In genomic region chr3:158802399-158803023, GRCh38 we compare ENCODE assay signal across 8 cellular contexts. TPM values are rescaled to one million over a fixed set of nuclear protein-coding genes. Genes with fewer than 3 reads are reported as not detected.
DNase-seq lines count a peak whose midpoint lies in the region; ATAC-seq and TF ChIP-seq lines count a peak whose summit lies in the region.

No MANE protein-coding gene starts in this region.

- dilution Hi-C loops in IMR-90 (cut with HindIII; ENCODE audit: low sequenced_read_pairs, unreplicated experiment): no loop called here

- no peaks in the 10 kb centered on the region for H4K20me1 ChIP-seq in IMR-90 (ENCODE audit: insufficient read depth, low read length)

- peaks cover 10% of the 10 kb centered on the region for H3K36me3 Mint-ChIP-seq in activated CD4-positive, alpha-beta memory T cell treated with anti-CD3 and anti-CD28 coated beads, Interleukin-2, amount 10 ng/mL, durations not matched to agents 7 days and 5 days (ENCODE audit: low read depth)
- H3K36me3 Mint-ChIP-seq in glutamatergic neuron (ENCODE audit: unreplicated experiment): no peaks in the 10 kb centered on the region

- H3K4ac ChIP-seq in IMR-90 (ENCODE audit: low read depth, low read length): peak overlapping the region; percentile 94

- intact Hi-C loops in IMR-90 (cut with micrococcal nuclease): no loop called here

- H4K5ac ChIP-seq in IMR-90 (ENCODE audit: low read depth, low read length): peak overlapping the region; percentile 60

- peak overlapping the region; percentile 66; the same call in 1 of the 2 replicates for H3K56ac ChIP-seq in IMR-90 (ENCODE audit: extremely low read depth, insufficient read depth, low read length)

- H3K9ac ChIP-seq in IMR-90 (ENCODE audit: low read depth, low read length): peak overlapping the region; percentile 76

- peak overlapping the region; percentile 90 for H3K23ac ChIP-seq in IMR-90 (ENCODE audit: low read depth, low read length)

- H4K91ac ChIP-seq in IMR-90 (ENCODE audit: insufficient read depth, low read depth, low read length): peak overlapping the region; percentile 37; the same call in 1 of the 2 replicates

- POLR2A ChIA-PET in IMR-90 (lab: Charles Lee; ENCODE audit: unreplicated experiment): interaction anchor here (0.6 kb wide), 1 partner anchor 13 kb away, joined by 5 read pairs; no protein-coding TSS in a partner anchor
- POLR2A ChIA-PET in activated CD4-positive, alpha-beta memory T cell treated with anti-CD3 and anti-CD28 coated beads, Interleukin-2, amount 10 ng/mL, durations not matched to agents 7 days and 5 days (lab: Charles Lee): interaction anchor here (0.8 to 2.2 kb wide), 8 partner anchors 8 to 1627 kb away, joined by 3 to 13 read pairs (median 4); no protein-coding TSS in a partner anchor

- H3K4me3 Mint-ChIP-seq in activated CD4-positive, alpha-beta memory T cell treated with anti-CD3 and anti-CD28 coated beads, Interleukin-2, amount 10 ng/mL, durations not matched to agents 7 days and 5 days: peak overlapping the region; percentile 84
- peak overlapping the region; percentile 82 for H3K4me3 Mint-ChIP-seq in glutamatergic neuron (ENCODE audit: unreplicated experiment)

- peaks cover 2% of the 10 kb centered on the region; the same call in 1 of the 2 replicates for H3K4me1 ChIP-seq in IMR-90 (ENCODE audit: control insufficient read depth, insufficient read depth, low read length)

- WGBS in IMR-90 (ENCODE audit: extremely low coverage in 2 of 2, insufficient read length in 1 of 2), 2 experiments: 2% methylated on average over 9 of the region's 23 CpGs; no CpG with 5 or more reads in 1 of the 2 experiments

- H3K4me1 Mint-ChIP-seq in activated CD4-positive, alpha-beta memory T cell treated with anti-CD3 and anti-CD28 coated beads, Interleukin-2, amount 10 ng/mL, durations not matched to agents 7 days and 5 days: peaks cover 25% of the 10 kb centered on the region
- peaks cover 7% of the 10 kb centered on the region for H3K4me1 Mint-ChIP-seq in glutamatergic neuron (ENCODE audit: low read depth, unreplicated experiment)

- peak overlapping the region; percentile 81 to 90 for H4K8ac ChIP-seq in IMR-90 (ENCODE audit: low read depth in 2 of 2, low read length in 2 of 2)

- H2AK5ac ChIP-seq in IMR-90 (ENCODE audit: low read depth, low read length): 0 out of 2 replicates have a peak overlapping the region, but pooled peaks have one; percentile 4

- no peak overlapping the region; the same call in 1 of the 2 replicates for H3K18ac ChIP-seq in IMR-90 (ENCODE audit: low read depth, low read length)

- peak overlapping the region; percentile 93 for H3K4me2 ChIP-seq in IMR-90 (ENCODE audit: low read depth, low read length)

- in situ Hi-C loops in IMR-90 (cut with MboI; ENCODE audit: low sequenced_read_pairs): no loop called here

- no peaks in the 10 kb centered on the region for H3K9me3 ChIP-seq in IMR-90 (ENCODE audit: control insufficient read depth, insufficient read depth, low read length)

- TSS peak; percentile 56 for BruUV-seq in IMR-90 (replicated peaks; lab: Mats Ljungman, UMichigan)

- H3K4me3 ChIP-seq in IMR-90 (ENCODE audit: insufficient read depth, low read depth, low read length): peak overlapping the region; percentile 68

- ATAC-seq in GM21529 (IDR thresholded peaks at IDR 0.05; ENCODE audit: unreplicated experiment) (peak; percentile 38), IMR-90 (ENCODE audit: low read depth) (peak; percentile 13)

- TF ChIP-seq POLR2A in IMR-90 (IDR thresholded peaks at IDR 0.05; ENCODE audit: low read depth, low read length): no peak

- no peak for TF ChIP-seq CTCF in IMR-90 (conservative IDR thresholded peaks at IDR 0.05; ENCODE audit: low read depth, low read length)
- no peak for TF ChIP-seq CTCF in glutamatergic neuron (IDR thresholded peaks at IDR 0.05; ENCODE audit: partially characterized antibody, unreplicated experiment)

- peaks cover 1% of the 10 kb centered on the region; the same call in 1 of the 2 replicates for H3K36me3 ChIP-seq in IMR-90 (ENCODE audit: control insufficient read depth, insufficient read depth, low read length)

- no peak for TF ChIP-seq RAD21 in IMR-90 (IDR thresholded peaks at IDR 0.05; ENCODE audit: low read length)

- H2BK5ac ChIP-seq in IMR-90 (ENCODE audit: low read depth, low read length, poor library complexity, severe bottlenecking): peak overlapping the region; percentile 12

- H2AK9ac ChIP-seq in IMR-90 (replicated peaks; ENCODE audit: low read depth, low read length, poor library complexity): no peak overlapping the region

- H3K9me1 ChIP-seq in IMR-90 (ENCODE audit: insufficient read depth, low read length): no peaks in the 10 kb centered on the region

- 0 out of 2 replicates have a peak overlapping the region, but pooled peaks have one; percentile 14 for H2BK120ac ChIP-seq in IMR-90 (ENCODE audit: low read depth, low read length)

- peak overlapping the region; percentile 70 for H3K14ac ChIP-seq in IMR-90 (replicated peaks; ENCODE audit: low read depth, low read length)

- peaks cover 4% of the 10 kb centered on the region for H3K27me3 Mint-ChIP-seq in activated CD4-positive, alpha-beta memory T cell treated with anti-CD3 and anti-CD28 coated beads, Interleukin-2, amount 10 ng/mL, durations not matched to agents 7 days and 5 days
- H3K27me3 Mint-ChIP-seq in glutamatergic neuron (ENCODE audit: unreplicated experiment): peaks cover 13% of the 10 kb centered on the region

- H2AFZ ChIP-seq in IMR-90 (replicated peaks; ENCODE audit: low read length, poor library complexity): peak overlapping the region; percentile 98

- DNase-seq in DMS 273 (lab: John Stamatoyannopoulos, UW; ENCODE audit: unreplicated experiment) (peak; percentile 71), DMS 273 treated with DMSO at 0.1 percent for 48 hours (lab: John Stamatoyannopoulos, UW) (no peak), IMR-90 (peak; percentile 23), glutamatergic neuron (no peak), pons (ENCODE audit: low spot score) (peak; percentile 39), NCI-H1436 treated with DMSO at 0.1 percent for 48 hours (lab: John Stamatoyannopoulos, UW) (no peak)
- no peak for DNase-seq in activated CD4-positive, alpha-beta memory T cell treated with anti-CD3 and anti-CD28 coated beads, Interleukin-2, amount 10 ng/mL, durations not matched to agents 7 days and 5 days

- no peaks in the 10 kb centered on the region for H3K27me3 ChIP-seq in IMR-90 (ENCODE audit: control insufficient read depth, insufficient read depth, low read length)

- H3K27ac ChIP-seq in IMR-90 (ENCODE audit: insufficient read depth, low read length): peak overlapping the region; percentile 43

- H2BK15ac ChIP-seq in IMR-90 (ENCODE audit: low read depth, low read length): no peak overlapping the region; the same call in 2 of the 3 replicates

- CTCF ChIA-PET in IMR-90 (lab: Yijun Ruan, JAX): interaction anchor here (1.1 kb wide), 2 partner anchors 13 to 75 kb away, joined by 3 read pairs; no protein-coding TSS in a partner anchor
- CTCF ChIA-PET in activated CD4-positive, alpha-beta memory T cell treated with anti-CD3 and anti-CD28 coated beads, Interleukin-2, amount 10 ng/mL, durations not matched to agents 7 days and 5 days (lab: Charles Lee): interaction anchor here (1.0 to 3.0 kb wide), 7 partner anchors 8 to 158 kb away, joined by 3 to 14 read pairs (median 5); partner anchors contain the start of genes GFM1 and LXN

- peaks cover 8 to 23% of the 10 kb centered on the region in 2 experiments; a peak in 3 of 4 replicates for H3K79me1 ChIP-seq in IMR-90 (ENCODE audit: low read depth in 1 of 2, low read length in 2 of 2)

- peak overlapping the region; percentile 80 for H3K27ac Mint-ChIP-seq in activated CD4-positive, alpha-beta memory T cell treated with anti-CD3 and anti-CD28 coated beads, Interleukin-2, amount 10 ng/mL, durations not matched to agents 7 days and 5 days
- no peak overlapping the region for H3K27ac Mint-ChIP-seq in glutamatergic neuron (ENCODE audit: unreplicated experiment)

- no peak overlapping the region for H2BK20ac ChIP-seq in IMR-90 (ENCODE audit: low read depth, low read length)

- no peaks in the 10 kb centered on the region for H3K9me3 Mint-ChIP-seq in activated CD4-positive, alpha-beta memory T cell treated with anti-CD3 and anti-CD28 coated beads, Interleukin-2, amount 10 ng/mL, durations not matched to agents 7 days and 5 days
- no peaks in the 10 kb centered on the region for H3K9me3 Mint-ChIP-seq in glutamatergic neuron (ENCODE audit: unreplicated experiment)

TF ChIP-seq in IMR-90, 13 proteins besides CTCF, POLR2A, EP300 and RAD21:
- TF ChIP-seq FOS (IDR thresholded peaks at IDR 0.05; ENCODE audit: low read depth, low read length) (no peak), CHD1 (IDR thresholded peaks at IDR 0.05; ENCODE audit: low read depth, low read length) (no peak), RFX5 (IDR thresholded peaks at IDR 0.05; ENCODE audit: low read depth, low read length) (no peak), USF2 (IDR thresholded peaks at IDR 0.05; ENCODE audit: low read depth, low read length) (no peak), NFE2L2 (IDR thresholded peaks at IDR 0.05; ENCODE audit: low read depth, low read length) (no peak), MAZ (IDR thresholded peaks at IDR 0.05; ENCODE audit: borderline replicate concordance, low read depth, low read length) (no peak), SMC3 (IDR thresholded peaks at IDR 0.05; ENCODE audit: low read depth, low read length) (no peak)

RNA-seq across cellular contexts. Expression of gene MFSD1, which starts 0.7 kb away (rescaled TPM):
- 64.2 and 103 TPM in 2 replicates for total RNA-seq in IMR-90 (2012; rRNA removed)
- 39.7 and 50.4 TPM in 2 replicates for polyA plus RNA-seq in IMR-90 (2012; rRNA removed)
- 24.2 and 24.8 TPM in 2 replicates for polyA plus RNA-seq in IMR-90 (2012; cell fraction: cytosol; rRNA removed)
- 10.2 and 33.8 TPM in 2 replicates for polyA plus RNA-seq in IMR-90 (2012; cell fraction: nucleus; rRNA removed; ENCODE audit: low replicate concordance)
- total RNA-seq in activated CD4-positive, alpha-beta memory T cell treated with anti-CD3 and anti-CD28 coated beads, Interleukin-2, amount 10 ng/mL, durations not matched to agents 7 days and 5 days: 10 to 100 TPM; 26.9 to 27.4 TPM
- total RNA-seq in glutamatergic neuron (ENCODE audit: unreplicated experiment): 26.6 TPM

Comparison
In these comparisons a context has a peak if more than half of its experiments do, and no peak if none do; other contexts are left out.
1. DNase-seq: peak in DMS 273 (single experiment), IMR-90 (single experiment) and pons (single experiment); none in DMS 273 treated with DMSO at 0.1 percent for 48 hours (single experiment), activated CD4-positive, alpha-beta memory T cell treated with anti-CD3 and anti-CD28 coated beads, Interleukin-2, amount 10 ng/mL, durations not matched to agents 7 days and 5 days (single experiment), glutamatergic neuron (single experiment) and NCI-H1436 treated with DMSO at 0.1 percent for 48 hours (single experiment).